8 cellular contexts compared by ENCODE assay signal in genomic region chr15:74790080-74790916, GRCh38. TPM values are rescaled to one million over a fixed set of nuclear protein-coding genes. Genes with fewer than 3 reads are reported as not detected.
DNase-seq lines count a peak whose midpoint lies in the region; ATAC-seq and TF ChIP-seq lines count a peak whose summit lies in the region.

No MANE protein-coding gene starts in this region.

- CTCF ChIA-PET in CD8-positive, alpha-beta T cell (lab: Charles Lee), result interaction anchor here (1.4 to 38.4 kb wide), 4 partner anchors 7 to 154 kb away, joined by 3 to 1956 read pairs (median 1054); partner anchors contain the start of genes CSK, FAM219B and LMAN1L
- CTCF ChIA-PET in activated B cell treated with CpG ODN at 0.5 μM for 24 hours (lab: Charles Lee), result interaction anchor here (0.6 to 26.2 kb wide), 6 partner anchors 8 to 160 kb away, joined by 3 to 1146 read pairs (median 4); partner anchors contain the start of genes CSK and FAM219B

- no peaks in the 10 kb centered on the region for H3K9me3 Mint-ChIP-seq in CD8-positive, alpha-beta T cell
- no peaks in the 10 kb centered on the region for H3K9me3 Mint-ChIP-seq in activated B cell treated with CpG ODN at 0.5 μM for 24 hours

- no peaks in the 10 kb centered on the region for H3K27me3 ChIP-seq in CD8-positive, alpha-beta T cell (ENCODE audit: insufficient read depth, low read length)
- no peaks in the 10 kb centered on the region for H3K27me3 ChIP-seq in gastroesophageal sphincter

- H3K27me3 Mint-ChIP-seq in CD8-positive, alpha-beta T cell (ENCODE audit: low read depth), result no peaks in the 10 kb centered on the region
- H3K27me3 Mint-ChIP-seq in activated B cell treated with CpG ODN at 0.5 μM for 24 hours, result no peaks in the 10 kb centered on the region

- H3K27ac ChIP-seq in CD8-positive, alpha-beta T cell (ENCODE audit: low read depth, low read length), result peak overlapping the region; percentile 53
- H3K27ac ChIP-seq in gastroesophageal sphincter, result peak overlapping the region in 3 of 4 donors; percentile 56 to 87 (median 70)

- ATAC-seq in CD8-positive, alpha-beta T cell, result no peak
- ATAC-seq in activated B cell treated with CpG ODN at 0.5 μM for 24 hours (ENCODE audit: low read depth) (peak; percentile 16), gastroesophageal sphincter (peak; percentile 23), HG03571 (IDR thresholded peaks at IDR 0.05; ENCODE audit: unreplicated experiment) (no peak), esophagus mucosa (no peak)

- WGBS in gastroesophageal sphincter (ENCODE audit: low coverage in 1 of 2), 2 donors, result 24 to 47% methylated on average over 3 to 6 of the region's 15 CpGs

- H3K4me1 ChIP-seq in CD8-positive, alpha-beta T cell (ENCODE audit: insufficient read depth, low read length), result peaks cover 97% of the 10 kb centered on the region
- H3K4me1 ChIP-seq in gastroesophageal sphincter, result peaks cover 0 to 94% (median 57%) of the 10 kb centered on the region in 3 donors

- peak in 3 of 7 experiments; percentile 48 to 56 (median 50) for DNase-seq in CD8-positive, alpha-beta T cell
- peak; percentile 94 for DNase-seq in HT1080 (ENCODE audit: low read depth)
- DNase-seq in activated B cell treated with CpG ODN at 0.5 μM for 24 hours, result peak; percentile 67
- peak; percentile 79 for DNase-seq in putamen (ENCODE audit: low spot score)
- no peak for DNase-seq in activated CD4-positive, CD25-positive, alpha-beta regulatory T cell treated with anti-CD3 and anti-CD28 coated beads, Interleukin-2, amount 50 U/mL, for 72 hours

- H3K36me3 Mint-ChIP-seq in CD8-positive, alpha-beta T cell, result peaks cover 24% of the 10 kb centered on the region
- peaks cover 67% of the 10 kb centered on the region for H3K36me3 Mint-ChIP-seq in activated B cell treated with CpG ODN at 0.5 μM for 24 hours (ENCODE audit: low read depth)

- peak overlapping the region; percentile 92 for H3K27ac Mint-ChIP-seq in CD8-positive, alpha-beta T cell
- H3K27ac Mint-ChIP-seq in activated B cell treated with CpG ODN at 0.5 μM for 24 hours, result peak overlapping the region; percentile 99

- peak overlapping the region; percentile 83 for H3K4me3 ChIP-seq in CD8-positive, alpha-beta T cell (ENCODE audit: low read depth, low read length)
- H3K4me3 ChIP-seq in gastroesophageal sphincter, result peak overlapping the region in 1 of 2 donors; percentile 1

- no peaks in the 10 kb centered on the region for H3K36me3 ChIP-seq in CD8-positive, alpha-beta T cell (ENCODE audit: insufficient read depth, low read length)
- peaks cover 0 to 4% of the 10 kb centered on the region in 2 donors for H3K36me3 ChIP-seq in gastroesophageal sphincter

- no peaks in the 10 kb centered on the region for H3K9me3 ChIP-seq in CD8-positive, alpha-beta T cell (ENCODE audit: low read length)
- no peaks in the 10 kb centered on the region for H3K9me3 ChIP-seq in gastroesophageal sphincter

- no peak for TF ChIP-seq CTCF in CD8-positive, alpha-beta T cell (IDR thresholded peaks at IDR 0.05)
- TF ChIP-seq CTCF in activated B cell treated with CpG ODN at 0.5 μM for 24 hours (IDR thresholded peaks at IDR 0.05) (no peak), gastroesophageal sphincter (IDR thresholded peaks at IDR 0.05) (no peak)

- no peak for TF ChIP-seq EP300 in gastroesophageal sphincter (IDR thresholded peaks at IDR 0.05)

- peak overlapping the region; percentile 83 for H3K4me3 Mint-ChIP-seq in CD8-positive, alpha-beta T cell
- peak overlapping the region; percentile 89 for H3K4me3 Mint-ChIP-seq in activated B cell treated with CpG ODN at 0.5 μM for 24 hours

- H3K4me1 Mint-ChIP-seq in CD8-positive, alpha-beta T cell (ENCODE audit: low read depth), result peaks cover 85% of the 10 kb centered on the region
- peaks cover 97% of the 10 kb centered on the region for H3K4me1 Mint-ChIP-seq in activated B cell treated with CpG ODN at 0.5 μM for 24 hours

- TF ChIP-seq POLR2A in gastroesophageal sphincter (IDR thresholded peaks at IDR 0.05), result no peak

- intact Hi-C loops in CD8-positive, alpha-beta T cell (cut with DNase I, micrococcal nuclease), result no loop called here
- intact Hi-C loops in activated B cell treated with CpG ODN at 0.5 μM for 24 hours (cut with micrococcal nuclease), result no loop called here

- POLR2A ChIA-PET in CD8-positive, alpha-beta T cell (lab: Charles Lee), result interaction anchor here (0.7 to 15.4 kb wide), 3 partner anchors 9 to 79 kb away, joined by 3 to 512 read pairs (median 4); partner anchors contain the start of gene CSK
- POLR2A ChIA-PET in activated B cell treated with CpG ODN at 0.5 μM for 24 hours (lab: Charles Lee), result interaction anchor here (0.6 to 32.5 kb wide), 12 partner anchors 3 to 661 kb away, joined by 3 to 2569 read pairs (median 6); partner anchors contain the start of genes CSK, PPCDC and SIN3A

RNA-seq across cellular contexts. Expression of gene CSK, which starts 8.4 kb away (rescaled TPM):
- total RNA-seq in CD8-positive, alpha-beta T cell, result 100 to 1,000 TPM in 1 of 2 experiments, 10 to 100 TPM in 1; 99.5 to 118 TPM
- total RNA-seq in HT1080 (2014; rRNA removed; shearing (Covaris generic)), result 39.3 and 50.7 TPM in 2 replicates
- polyA plus RNA-seq in HT1080 (2015; cell fraction: cytosol; rRNA removed), result 90.6 and 90.9 TPM in 2 replicates
- polyA plus RNA-seq in HT1080 (2015; cell fraction: nucleus; rRNA removed), result 80.5 and 96.7 TPM in 2 replicates
- total RNA-seq in activated B cell treated with CpG ODN at 0.5 μM for 24 hours (540 and 557 TPM in 2 replicates), gastroesophageal sphincter (10 to 100 TPM in 3 of 4 donors, 1 to 10 TPM in 1; 8.4 to 23.1 (median 18.2) TPM), esophagus mucosa (77.1 TPM)

RNA-seq across cellular contexts. Expression of gene LMAN1L, which starts 22.3 kb away (rescaled TPM):
- total RNA-seq in CD8-positive, alpha-beta T cell, result not detected
- 0.05 TPM in 1 of 2 replicates, not detected in the other for total RNA-seq in HT1080 (2014; rRNA removed; shearing (Covaris generic))
- polyA plus RNA-seq in HT1080 (2015; cell fraction: cytosol; rRNA removed), result not detected in 2 replicates
- 0.32 TPM in 1 of 2 replicates, not detected in the other for polyA plus RNA-seq in HT1080 (2015; cell fraction: nucleus; rRNA removed)
- total RNA-seq in activated B cell treated with CpG ODN at 0.5 μM for 24 hours (1.0 and 2.2 TPM in 2 replicates), gastroesophageal sphincter (under 1 TPM in 1 of 4 donors, not detected in 3; 0.27 TPM), esophagus mucosa (not detected)

RNA-seq across cellular contexts. Expression of gene CPLX3, which starts 36.1 kb away (rescaled TPM):
- total RNA-seq in CD8-positive, alpha-beta T cell, result under 1 TPM; 0.19 to 0.36 TPM
- total RNA-seq in HT1080 (2014; rRNA removed; shearing (Covaris generic)), result 0.10 and 0.26 TPM in 2 replicates
- not detected in 2 replicates for polyA plus RNA-seq in HT1080 (2015; cell fraction: cytosol; rRNA removed)
- polyA plus RNA-seq in HT1080 (2015; cell fraction: nucleus; rRNA removed), result not detected in 2 replicates
- total RNA-seq in activated B cell treated with CpG ODN at 0.5 μM for 24 hours (0.20 and 0.22 TPM in 2 replicates), gastroesophageal sphincter (not detected), esophagus mucosa (not detected)

RNA-seq across cellular contexts. Expression of gene CYP1A2, which starts 41.7 kb away (rescaled TPM):
- not detected for total RNA-seq in CD8-positive, alpha-beta T cell
- not detected in 2 replicates for total RNA-seq in HT1080 (2014; rRNA removed; shearing (Covaris generic))
- not detected in 2 replicates for polyA plus RNA-seq in HT1080 (2015; cell fraction: cytosol; rRNA removed)
- not detected in 2 replicates for polyA plus RNA-seq in HT1080 (2015; cell fraction: nucleus; rRNA removed)
- total RNA-seq in activated B cell treated with CpG ODN at 0.5 μM for 24 hours (0.16 TPM in 1 of 2 replicates, not detected in the other), gastroesophageal sphincter (not detected), esophagus mucosa (not detected)

RNA-seq across cellular contexts. Expression of gene ULK3, which starts 52.7 kb away (rescaled TPM):
- 10 to 100 TPM; 34.3 to 35.1 TPM for total RNA-seq in CD8-positive, alpha-beta T cell
- 44.0 and 47.1 TPM in 2 replicates for total RNA-seq in HT1080 (2014; rRNA removed; shearing (Covaris generic))
- 30.8 and 32.6 TPM in 2 replicates for polyA plus RNA-seq in HT1080 (2015; cell fraction: cytosol; rRNA removed)
- 168 and 171 TPM in 2 replicates for polyA plus RNA-seq in HT1080 (2015; cell fraction: nucleus; rRNA removed)
- total RNA-seq in activated B cell treated with CpG ODN at 0.5 μM for 24 hours (43.6 and 52.1 TPM in 2 replicates), gastroesophageal sphincter (10 to 100 TPM; 26.4 to 51.8 (median 32.7) TPM), esophagus mucosa (43.3 TPM)

Comparison
In these comparisons a context has a peak if more than half of its experiments do, and no peak if none do; other contexts are left out.
1. ATAC-seq: peak in activated B cell treated with CpG ODN at 0.5 μM for 24 hours (single experiment) and gastroesophageal sphincter (single experiment); none in CD8-positive, alpha-beta T cell (single experiment), HG03571 (single experiment) and esophagus mucosa (single experiment).